ENCODE assay signal across 10 cellular contexts in genomic region chr11:61281581-61282250, GRCh38. TPM values are rescaled to one million over a fixed set of nuclear protein-coding genes. Genes with fewer than 3 reads are reported as not detected.
DNase-seq lines count a peak whose midpoint lies in the region; ATAC-seq, FAIRE-seq and TF ChIP-seq lines count a peak whose summit lies in the region.
"Had no signal": no experiment of that assay in that cellular context is flagged by ENCODE, and none has a peak within 500 bp of the region (broad histone marks: within the 10 kb centered on the region; RNA-seq: fewer than 3 reads in every experiment).

No MANE protein-coding gene starts in this region.

- no peak for TF ChIP-seq CTCF in A549 (IDR thresholded peaks at IDR 0.05)
- TF ChIP-seq CTCF in testis (IDR thresholded peaks at IDR 0.05) = no peak

- no peak for TF ChIP-seq EP300 in A549 (IDR thresholded peaks at IDR 0.05)

- WGBS in A549 (ENCODE audit: missing lambda C conversion rate) = 31% methylated on average over 24 of the region's 35 CpGs
- 41 to 44% methylated on average over 33 to 35 of the region's 35 CpGs for WGBS in testis, 2 donors

- intact Hi-C loops in testis (cut with DNase I; ENCODE audit: low total_unique reads) = no loop called here

- H3K9me3 ChIP-seq in A549 (no peaks in the 10 kb centered on the region), testis (no peaks in the 10 kb centered on the region)

- no peaks in the 10 kb centered on the region for H3K36me3 ChIP-seq in testis (ENCODE audit: low read depth, missing control alignments)

- TF ChIP-seq POLR2A in A549 (IDR thresholded peaks at IDR 0.05; ENCODE audit: low read length) (no peak), testis (IDR thresholded peaks at IDR 0.05) (no peak)

- POLR2A ChIA-PET in A549 (lab: Yijun Ruan, JAX) = interaction anchor here (0.5 to 1.0 kb wide), 3 partner anchors 11 to 120 kb away, joined by 3 to 4 read pairs (median 3); partner anchors contain the start of gene VPS37C

- H3K4me2 ChIP-seq in A549 = peak overlapping the region; percentile 89

- TF ChIP-seq RAD21 in A549 (conservative IDR thresholded peaks at IDR 0.05 in 1 of 2, IDR thresholded peaks at IDR 0.05 in 1 of 2) = no peak

- peak; percentile 65 to 67 for DNase-seq in A549 (ENCODE audit: low read depth in 1 of 2, low spot score in 1 of 2)
- peak in 56 of 76 experiments; percentile 4 to 80 (median 60) for DNase-seq in HUDEP-2 (lab: John Stamatoyannopoulos, UW; ENCODE audit: unreplicated experiment in 76 of 76)
- peak; percentile 73 for DNase-seq in activated T-cell treated with anti-CD3 and anti-CD28 coated beads, Interleukin-2, amount 50 U/mL, for 48 hours
- DNase-seq in iPS-NIHi7 (ENCODE audit: extremely low spot score) = peak; percentile 97
- DNase-seq in testis = peak; percentile 82
- no peak for DNase-seq in HK-2 (ENCODE audit: unreplicated experiment)

- H3K27me3 ChIP-seq in testis = no peaks in the 10 kb centered on the region

- peak; percentile 75 to 95 for ATAC-seq in A549
- no peak for ATAC-seq in HG02981 (IDR thresholded peaks at IDR 0.05; ENCODE audit: unreplicated experiment)
- no peak for ATAC-seq in GM19324 (IDR thresholded peaks at IDR 0.05; ENCODE audit: low FRiP score, unreplicated experiment)

- CTCF ChIA-PET in A549 (lab: Yijun Ruan, JAX) = interaction anchor here (1.0 to 3.8 kb wide), 6 partner anchors 12 to 271 kb away, joined by 3 to 17 read pairs (median 4); partner anchors contain the start of gene VWCE

- peak overlapping the region in 1 of 2 experiments; percentile 52; a peak in 3 of 6 replicates for H3K27ac ChIP-seq in A549
- no peak overlapping the region for H3K27ac ChIP-seq in testis
- H3K27ac ChIP-seq: SK-N-MC had no signal

- no peak for FAIRE-seq in A549 (lab: Jason Lieb, UNC)
- FAIRE-seq: islet of Langerhans had no signal

- H3K4me1 ChIP-seq in A549 (peaks cover 3% of the 10 kb centered on the region; the same call in 1 of the 3 replicates), testis (no peaks in the 10 kb centered on the region)

- H3K4me3 ChIP-seq in A549 = peak overlapping the region; percentile 41
- H3K4me3 ChIP-seq in testis = peak overlapping the region; percentile 18 to 39
- H3K4me3 ChIP-seq: SK-N-MC had no signal

TF ChIP-seq in A549, 52 proteins besides CTCF, POLR2A, EP300 and RAD21:
- TF ChIP-seq NPAS2 (CRISPR knock-in tag; IDR thresholded peaks at IDR 0.05; ENCODE audit: borderline replicate concordance) (no peak), MAX (IDR thresholded peaks at IDR 0.05) (0 out of 2 replicates have a peak, but pooled peaks have one; percentile 39), EHF (CRISPR knock-in tag; IDR thresholded peaks at IDR 0.05) (no peak)

RNA-seq across cellular contexts. Expression of gene VWCE, which starts 13.4 kb away (rescaled TPM):
- polyA plus RNA-seq in A549 (2011; rRNA removed) (0.53 and 0.65 TPM in 2 replicates), A549 (2017; fragmentation: RNase III; extraction: RNeasy Plus Mini Kit Qiagen cat#74134 plus additional on column Dnase treatment) (0.45 to 0.79 TPM (median 0.63 TPM) in 3 replicates), testis (ENCODE audit: insufficient read depth, low read depth, low replicate concordance) (6.6 TPM)
- 0.42 and 0.51 TPM in 2 replicates for polyA plus RNA-seq in A549 (2012; cell fraction: cytosol; rRNA removed)
- 4.1 and 4.5 TPM in 2 replicates for polyA plus RNA-seq in A549 (2012; cell fraction: nucleus; rRNA removed)
- 0.45 and 0.58 TPM in 2 replicates for polyA minus RNA-seq in A549 (2011; rRNA and poly(A)+ RNA removed)
- 10 to 100 TPM; 11.1 TPM for total RNA-seq in testis

RNA-seq across cellular contexts. Expression of gene PGA5, which starts 40.7 kb away (rescaled TPM):
- polyA plus RNA-seq in A549 (2011; rRNA removed) (not detected in 2 replicates), A549 (2017; fragmentation: RNase III; extraction: RNeasy Plus Mini Kit Qiagen cat#74134 plus additional on column Dnase treatment) (not detected in 3 replicates), testis (ENCODE audit: insufficient read depth, low read depth, low replicate concordance) (1.5 TPM)
- not detected in 2 replicates for polyA plus RNA-seq in A549 (2012; cell fraction: cytosol; rRNA removed)
- not detected in 2 replicates for polyA plus RNA-seq in A549 (2012; cell fraction: nucleus; rRNA removed)
- not detected in 2 replicates for polyA minus RNA-seq in A549 (2011; rRNA and poly(A)+ RNA removed)
- under 1 TPM; 0.39 to 0.43 TPM for total RNA-seq in testis

RNA-seq across cellular contexts. Expression of gene DDB1, which starts 51.2 kb away (rescaled TPM):
- polyA plus RNA-seq in A549 (2011; rRNA removed) (213 and 222 TPM in 2 replicates), A549 (2017; fragmentation: RNase III; extraction: RNeasy Plus Mini Kit Qiagen cat#74134 plus additional on column Dnase treatment) (149 to 154 TPM (median 149 TPM) in 3 replicates), testis (ENCODE audit: insufficient read depth, low read depth, low replicate concordance) (257 TPM)
- 132 and 150 TPM in 2 replicates for polyA plus RNA-seq in A549 (2012; cell fraction: cytosol; rRNA removed)
- polyA plus RNA-seq in A549 (2012; cell fraction: nucleus; rRNA removed) = 192 and 219 TPM in 2 replicates
- 324 and 364 TPM in 2 replicates for polyA minus RNA-seq in A549 (2011; rRNA and poly(A)+ RNA removed)
- 100 to 1,000 TPM; 266 to 333 TPM for total RNA-seq in testis

RNA-seq across cellular contexts. Expression of gene TKFC, which starts 51.3 kb away (rescaled TPM):
- polyA plus RNA-seq in A549 (2011; rRNA removed) = 46.5 and 51.2 TPM in 2 replicates
- polyA plus RNA-seq in A549 (2012; cell fraction: cytosol; rRNA removed) = 63.7 and 80.0 TPM in 2 replicates
- polyA plus RNA-seq in A549 (2012; cell fraction: nucleus; rRNA removed) = 200 and 208 TPM in 2 replicates
- polyA plus RNA-seq in A549 (2017; fragmentation: RNase III; extraction: RNeasy Plus Mini Kit Qiagen cat#74134 plus additional on column Dnase treatment) = 42.6 to 53.6 TPM (median 48.7 TPM) in 3 replicates
- 65.7 and 70.2 TPM in 2 replicates for polyA minus RNA-seq in A549 (2011; rRNA and poly(A)+ RNA removed)
- total RNA-seq in testis = 100 to 1,000 TPM in 1 of 2 donors, 10 to 100 TPM in 1; 90.1 to 121 TPM
- 159 TPM for polyA plus RNA-seq in testis (ENCODE audit: insufficient read depth, low read depth, low replicate concordance)

RNA-seq across cellular contexts. Expression of gene PGA4, which starts 59.6 kb away (rescaled TPM):
- polyA plus RNA-seq in A549 (2011; rRNA removed) (not detected in 2 replicates), A549 (2017; fragmentation: RNase III; extraction: RNeasy Plus Mini Kit Qiagen cat#74134 plus additional on column Dnase treatment) (not detected in 3 replicates), testis (ENCODE audit: insufficient read depth, low read depth, low replicate concordance) (7.2 TPM)
- polyA plus RNA-seq in A549 (2012; cell fraction: cytosol; rRNA removed) = not detected in 2 replicates
- not detected in 2 replicates for polyA plus RNA-seq in A549 (2012; cell fraction: nucleus; rRNA removed)
- not detected in 2 replicates for polyA minus RNA-seq in A549 (2011; rRNA and poly(A)+ RNA removed)
- under 1 TPM in 1 of 2 donors, not detected in 1; 0.56 TPM for total RNA-seq in testis

Comparison
In these comparisons a context has a peak if more than half of its experiments do, and no peak if none do; other contexts are left out.
1. ATAC-seq: peak in A549 (2 of 2); none in HG02981 (single experiment) and GM19324 (single experiment).